22 cellular contexts compared by ENCODE assay signal in genomic region chr18:22336406-22336805, GRCh38.
"Had no signal": no experiment of that assay in that cellular context is flagged by ENCODE, and none has a peak within 500 bp of the region (broad histone marks: within the 10 kb centered on the region; RNA-seq: fewer than 3 reads in every experiment).

No MANE protein-coding gene starts in this region.

- DNase-seq: activated CD4-positive, alpha-beta memory T cell treated with anti-CD3 and anti-CD28 coated beads, Interleukin-2, amount 10 ng/mL, durations not matched to agents 7 days and 5 days; activated CD4-positive, alpha-beta T cell treated with anti-CD3 and anti-CD28 coated beads, Interleukin-2, amount 10 ng/mL, durations not matched to agents 24 days and 14 days; activated CD4-positive, CD25-positive, alpha-beta regulatory T cell treated with anti-CD3 and anti-CD28 coated beads, Interleukin-2, amount 50 U/mL, for 72 hours; activated CD8-positive, alpha-beta memory T cell treated with anti-CD3 and anti-CD28 coated beads, Interleukin-2, amount 50 U/mL, for 48 hours; activated gamma-delta T cell; activated naive CD4-positive, alpha-beta T cell treated with anti-CD3 and anti-CD28 coated beads, Interleukin-2, amount 10 ng/mL, durations not matched to agents 7 days and 5 days; activated naive CD8-positive, alpha-beta T cell treated with anti-CD3 and anti-CD28 coated beads, Interleukin-2, amount 10 ng/mL, durations not matched to agents 7 days and 5 days; activated T-cell treated with anti-CD3 and anti-CD28 coated beads, Interleukin-2, amount 50 U/mL, for 24 hours; amniotic stem cell; brain microvascular endothelial cell; cortex of kidney; endodermal cell; esophagus squamous epithelium; foreskin melanocyte; heart right ventricle; midbrain; stimulated activated CD4-positive, alpha-beta T cell treated with anti-CD3 and anti-CD28 coated beads, Interleukin-2, amount 100 ng/mL, for 48 hours; stimulated activated naive CD4-positive, alpha-beta T cell treated with Interleukin-2 at 50 U/mL for 16 hours; T-helper 17 cell; uterus had no signal

- H3K27me3 ChIP-seq: brain microvascular endothelial cell, heart right ventricle, tibial nerve, uterus had no signal

- H3K4me3 ChIP-seq: esophagus squamous epithelium, tibial nerve, uterus had no signal

- H3K36me3 ChIP-seq: brain microvascular endothelial cell, esophagus squamous epithelium, heart right ventricle, tibial nerve, uterus had no signal

- H3K9me3 ChIP-seq: esophagus squamous epithelium, heart right ventricle, tibial nerve, uterus had no signal

- H3K27ac ChIP-seq: brain microvascular endothelial cell, epithelial cell of prostate, esophagus squamous epithelium had no signal
